ENCODE assay signal across 1 cellular context in genomic region chr22:46136539-46137217, GRCh38.
TF ChIP-seq lines count a peak whose summit lies in the region.

No MANE protein-coding gene starts in this region.

TF ChIP-seq in H1, 55 proteins besides CTCF, POLR2A, EP300 and RAD21:
- TF ChIP-seq FOSL1 (IDR thresholded peaks at IDR 0.05; ENCODE audit: insufficient read depth, low read depth, low read length) (no peak), CREB1 (IDR thresholded peaks at IDR 0.05) (no peak), RXRA (IDR thresholded peaks at IDR 0.05; ENCODE audit: insufficient read depth, low read depth, low read length) (no peak), POU5F1 (IDR thresholded peaks at IDR 0.05; ENCODE audit: low read depth, low read length) (no peak), YY1 (IDR thresholded peaks at IDR 0.05; ENCODE audit: low read depth, low read length) (no peak), SIN3A (conservative IDR thresholded peaks at IDR 0.05 in 1 of 2, IDR thresholded peaks at IDR 0.05 in 1 of 2; ENCODE audit: low read depth in 1 of 2, low read length in 2 of 2) (no peak), CTBP2 (IDR thresholded peaks at IDR 0.05; ENCODE audit: borderline replicate concordance, insufficient read depth, insufficient read length, low read length) (no peak), TCF12 (IDR thresholded peaks at IDR 0.05; ENCODE audit: low read depth, low read length) (no peak), CEBPB (IDR thresholded peaks at IDR 0.05; ENCODE audit: low read depth, low read length) (no peak), MAFK (IDR thresholded peaks at IDR 0.05; ENCODE audit: low read depth, low read length) (no peak), SIX5 (IDR thresholded peaks at IDR 0.05; ENCODE audit: low read depth, low read length) (no peak), GTF2F1 (IDR thresholded peaks at IDR 0.05; ENCODE audit: borderline replicate concordance, low read depth, low read length) (no peak), NANOG (IDR thresholded peaks at IDR 0.05; ENCODE audit: insufficient read depth, low read depth, low read length, poor library complexity, severe bottlenecking) (no peak), EGR1 (IDR thresholded peaks at IDR 0.05; ENCODE audit: borderline replicate concordance, low read depth, low read length) (no peak), NRF1 (IDR thresholded peaks at IDR 0.05; ENCODE audit: low read depth, low read length) (no peak), CHD1 (IDR thresholded peaks at IDR 0.05; ENCODE audit: low read depth, low read length) (no peak), SRF (IDR thresholded peaks at IDR 0.05; ENCODE audit: low read depth, low read length) (no peak), E2F6 (IDR thresholded peaks at IDR 0.05) (no peak)
